Comparison of ENCODE assay signal across 1 cellular context in genomic region chr6:45437441-45437820, GRCh38.
TF ChIP-seq lines count a peak whose summit lies in the region.

No MANE protein-coding gene starts in this region.

TF ChIP-seq in IMR-90, 13 proteins besides CTCF, POLR2A, EP300 and RAD21 (continued from another document):
- TF ChIP-seq NFE2L2 (IDR thresholded peaks at IDR 0.05; ENCODE audit: low read depth, low read length), result no peak
- no peak for TF ChIP-seq SMC3 (IDR thresholded peaks at IDR 0.05; ENCODE audit: low read depth, low read length)
